Comparison of ENCODE assay signal across 8 cellular contexts in the genomic region with DNA sequence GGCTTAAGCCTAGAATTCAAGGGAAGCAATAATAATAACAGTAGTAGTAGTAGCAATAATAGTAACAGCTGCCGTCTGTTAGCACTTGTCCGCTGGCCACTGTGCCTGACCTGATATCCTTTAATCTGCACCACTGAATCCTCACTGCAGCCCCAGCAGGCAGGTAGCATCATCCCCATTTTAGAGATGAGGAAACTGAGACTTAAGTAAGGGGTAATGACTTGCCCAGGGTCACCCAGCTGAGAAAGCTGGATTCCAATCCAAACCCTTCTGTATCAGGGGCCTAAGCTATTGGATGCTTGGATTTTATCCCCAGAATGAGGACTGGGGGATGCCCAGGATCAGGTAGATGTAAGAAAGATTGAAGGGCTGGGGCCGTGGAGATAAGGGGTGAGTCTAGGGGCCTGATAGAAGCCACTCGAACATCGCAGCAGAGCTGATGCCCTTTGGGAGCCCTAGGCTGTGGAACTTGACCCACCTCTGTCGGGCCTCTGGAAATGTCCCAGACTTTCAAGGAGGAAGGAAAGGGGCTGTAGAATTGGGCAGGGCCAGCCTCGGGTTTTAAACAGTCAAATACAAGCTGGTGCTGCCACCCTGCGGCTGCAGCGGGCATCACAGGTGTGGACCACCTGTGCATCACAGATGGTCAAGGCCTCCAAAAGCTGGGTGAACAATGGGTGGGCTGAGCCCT.
DNase-seq lines count a peak whose midpoint lies in the region; ATAC-seq lines count a peak whose summit lies in the region.

No MANE protein-coding gene starts in this region.

- no peak for ATAC-seq in HG03135 (IDR thresholded peaks at IDR 0.05; ENCODE audit: unreplicated experiment)

- DNase-seq in Caki2 (ENCODE audit: low read depth) (peak; percentile 50), HuH-7 (ENCODE audit: low spot score) (peak; percentile 84), SHP77 (lab: John Stamatoyannopoulos, UW) (peak; percentile 40 to 51), globus pallidus (ENCODE audit: low spot score) (peak; percentile 13), posterior cingulate gyrus (peak; percentile 53 to 95 (median 79)), mesenteric fat pad (ENCODE audit: low spot score) (no peak)
- DNase-seq in activated gamma-delta T cell treated with anti-CD3 and anti-CD28 coated beads, Interleukin-2, amount 50 U/mL, for 16 hours (ENCODE audit: low read depth): peak; percentile 46

- intact Hi-C loops in posterior cingulate gyrus (cut with DNase I): loop anchor here (1.0 kb wide), 1 partner anchor 236 kb away; no protein-coding TSS in a partner anchor

- in situ Hi-C loops in Caki2 (cut with HindIII; ENCODE audit: low pct_unique_long_range_greater_than_20kb, low sequenced_read_pairs): no loop called here
